In genomic region chr10:25627606-25628005, GRCh38 we compare ENCODE assay signal across 24 cellular contexts.
"Had no signal": no experiment of that assay in that cellular context is flagged by ENCODE, and none has a peak within 500 bp of the region (broad histone marks: within the 10 kb centered on the region; RNA-seq: fewer than 3 reads in every experiment).

No MANE protein-coding gene starts in this region.

- DNase-seq: activated CD4-positive, alpha-beta T cell treated with anti-CD3 and anti-CD28 coated beads for 48 hours; activated CD4-positive, alpha-beta T cell treated with anti-CD3 and anti-CD28 coated beads, Interleukin-2, amount 50 U/mL, for 48 hours; activated CD4-positive, CD25-positive, alpha-beta regulatory T cell treated with anti-CD3 and anti-CD28 coated beads, Interleukin-2, amount 50 U/mL, for 72 hours; activated CD8-positive, alpha-beta memory T cell treated with anti-CD3 and anti-CD28 coated beads, Interleukin-2, amount 10 ng/mL, durations not matched to agents 7 days and 5 days; activated effector memory CD4-positive, alpha-beta T cell treated with Interleukin-2 at 50 U/mL for 16 hours; activated naive CD4-positive, alpha-beta T cell treated with Interleukin-2 at 50 U/mL for 16 hours; activated naive CD8-positive, alpha-beta T cell treated with anti-CD3 and anti-CD28 coated beads, Interleukin-2, amount 50 U/mL, for 24 hours; activated T-cell treated with anti-CD3 and anti-CD28 coated beads, Interleukin-2, amount 50 U/mL, for 24 hours; brain microvascular endothelial cell; MG63; MV-4-11; NCI-H1092 treated with DMSO at 0.1 percent for 48 hours; NCI-H1436; NCI-H1694 treated with DMSO at 0.1 percent for 48 hours; NCI-H2029 treated with DMSO at 0.1 percent for 48 hours; NCI-H345; NCI-H510A; NCI-H526 treated with DMSO at 0.1 percent for 48 hours; NCI-H82; PC-3; SHP77 had no signal

- ATAC-seq: activated CD8-positive, alpha-beta memory T cell treated with anti-CD3 and anti-CD28 coated beads, Interleukin-2, amount 10 ng/mL, durations not matched to agents 7 days and 5 days; activated naive CD4-positive, alpha-beta T cell treated with anti-CD3 and anti-CD28 coated beads, Interleukin-2, amount 50 U/mL, for 72 hours; activated naive CD8-positive, alpha-beta T cell treated with anti-CD3 and anti-CD28 coated beads, Interleukin-2, amount 50 U/mL, for 24 hours; PC-3; WTC11 had no signal

- H3K27ac ChIP-seq: brain microvascular endothelial cell, cardiac muscle cell had no signal
